ENCODE assay signal across 9 cellular contexts in the genomic region with DNA sequence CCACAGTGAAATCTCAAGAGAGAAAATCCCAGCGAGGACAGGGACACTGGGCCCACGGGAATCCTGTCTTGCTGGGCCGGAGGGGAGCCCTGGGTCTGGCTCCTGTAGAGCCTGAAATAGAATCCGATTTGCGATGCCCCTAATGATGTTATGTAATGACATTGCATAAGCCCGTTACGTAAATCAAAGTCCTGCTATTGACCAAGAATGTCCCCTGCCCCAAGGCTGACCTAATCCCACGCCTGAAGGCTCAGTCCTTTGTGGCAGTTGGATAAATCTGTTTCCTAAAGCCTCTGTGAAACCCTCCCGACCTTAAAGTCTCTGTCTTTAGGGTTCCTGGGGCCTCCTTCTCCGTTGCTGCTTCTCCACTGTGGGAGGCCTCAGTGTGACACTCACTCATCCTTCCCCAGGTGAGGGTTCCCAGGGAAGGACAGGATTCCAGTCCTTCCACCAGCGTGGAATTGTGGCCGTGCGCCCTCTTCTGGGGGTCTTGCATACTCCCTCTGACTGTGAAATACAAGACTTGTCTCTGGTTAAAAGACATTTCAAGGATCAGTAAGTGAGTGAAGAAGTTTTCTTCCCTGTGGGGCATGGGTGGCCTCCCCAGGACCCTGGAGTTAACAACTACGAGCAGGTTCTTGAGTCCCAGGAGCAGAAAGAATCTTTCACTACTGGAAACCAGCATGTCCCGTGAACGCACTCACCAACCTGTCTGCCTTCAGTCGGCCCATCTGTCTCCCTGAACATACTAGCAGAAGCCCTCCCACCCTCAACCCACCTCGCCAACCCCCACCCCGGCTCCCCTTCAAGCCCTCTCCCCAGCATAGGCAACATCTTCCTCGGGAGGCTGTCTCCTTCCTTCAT. TPM values are rescaled to one million over a fixed set of nuclear protein-coding genes. Genes with fewer than 3 reads are reported as not detected.
DNase-seq lines count a peak whose midpoint lies in the region; ATAC-seq, FAIRE-seq and TF ChIP-seq lines count a peak whose summit lies in the region.
"Had no signal": no experiment of that assay in that cellular context is flagged by ENCODE, and none has a peak within 500 bp of the region (broad histone marks: within the 10 kb centered on the region; RNA-seq: fewer than 3 reads in every experiment).

No MANE protein-coding gene starts in this region.

- H4K5ac ChIP-seq in H1 (ENCODE audit: insufficient read length, low read depth, low read length) = no peak overlapping the region

- no peaks in the 10 kb centered on the region for H3K79me2 ChIP-seq in H1 (ENCODE audit: control insufficient read depth in 1 of 2, insufficient read depth in 2 of 2, low read length in 2 of 2)
- no peaks in the 10 kb centered on the region for H3K79me2 ChIP-seq in osteoblast (ENCODE audit: insufficient read depth, low read length)

- no peak overlapping the region for H2BK12ac ChIP-seq in H1 (ENCODE audit: low read depth, low read length)

- no peaks in the 10 kb centered on the region; a peak in 1 of 7 replicates for H3K27me3 ChIP-seq in H1 (replicated peaks in 1 of 4; ENCODE audit: control insufficient read depth in 3 of 4, extremely low read depth in 1 of 4, insufficient read depth in 3 of 4, low read length in 3 of 4)
- H3K27me3 ChIP-seq in osteoblast (ENCODE audit: insufficient read depth, low read length) = no peaks in the 10 kb centered on the region

- H3K27ac ChIP-seq in H1 (ENCODE audit: low read depth, low read length) (no peak overlapping the region), osteoblast (ENCODE audit: low read depth, low read length) (no peak overlapping the region)

- peak; percentile 62 to 73 for TF ChIP-seq RAD21 in H1 (IDR thresholded peaks at IDR 0.05 in 1 of 2, conservative IDR thresholded peaks at IDR 0.05 in 1 of 2; ENCODE audit: low read depth in 2 of 2, low read length in 2 of 2)

- TF ChIP-seq POLR2A in H1 (IDR thresholded peaks at IDR 0.05; ENCODE audit: control extremely low read depth in 1 of 2, low read depth in 2 of 2, low read length in 2 of 2) = no peak

- H3K4ac ChIP-seq in H1 (replicated peaks; ENCODE audit: insufficient read length, low read depth, low read length) = no peak overlapping the region

- H2BK15ac ChIP-seq in H1 (ENCODE audit: low read length) = no peak overlapping the region

- H3K4me1 ChIP-seq in H1 (replicated peaks in 1 of 4; ENCODE audit: control insufficient read depth in 3 of 4, insufficient read depth in 4 of 4, low read length in 3 of 4) (no peaks in the 10 kb centered on the region), osteoblast (ENCODE audit: insufficient read depth, low read length) (no peaks in the 10 kb centered on the region)

- no peaks in the 10 kb centered on the region for H3K9me3 ChIP-seq in H1 (ENCODE audit: insufficient read depth in 2 of 2, low read depth in 1 of 2, low read length in 1 of 2)
- H3K9me3 ChIP-seq in osteoblast (ENCODE audit: low read depth, low read length) = no peaks in the 10 kb centered on the region

- peak; percentile 60 for FAIRE-seq in H1 (lab: Jason Lieb, UNC)

- no peak overlapping the region for H3K9ac ChIP-seq in H1 (replicated peaks in 1 of 4; ENCODE audit: extremely low read depth in 1 of 4, low read depth in 3 of 4, low read length in 3 of 4)

- no peak overlapping the region for H3K27ac Mint-ChIP-seq in activated naive CD4-positive, alpha-beta T cell treated with anti-CD3 and anti-CD28 coated beads, Interleukin-2, amount 10 ng/mL, durations not matched to agents 7 days and 5 days
- H3K27ac Mint-ChIP-seq: activated naive CD8-positive, alpha-beta T cell had no signal

- H3K4me3 ChIP-seq in H1 (ENCODE audit: extremely low read depth in 1 of 4, insufficient read depth in 2 of 4, low read depth in 3 of 4, low read length in 4 of 4) (no peak overlapping the region), osteoblast (ENCODE audit: insufficient read depth, low read length) (no peak overlapping the region)

- no peak for ATAC-seq in GM19463 (IDR thresholded peaks at IDR 0.05; ENCODE audit: unreplicated experiment)

- no peaks in the 10 kb centered on the region for H3K4me1 Mint-ChIP-seq in activated naive CD4-positive, alpha-beta T cell treated with anti-CD3 and anti-CD28 coated beads, Interleukin-2, amount 10 ng/mL, durations not matched to agents 7 days and 5 days

- no peak overlapping the region for H4K8ac ChIP-seq in H1 (ENCODE audit: extremely low read depth, insufficient read depth, low read length)

- H3K36me3 ChIP-seq in H1 (ENCODE audit: control insufficient read depth in 2 of 4, insufficient read depth in 4 of 4, low read length in 3 of 4) = no peaks in the 10 kb centered on the region
- H3K36me3 ChIP-seq in osteoblast (ENCODE audit: insufficient read depth, low read length) = no peaks in the 10 kb centered on the region

- POLR2A ChIA-PET in H1 (lab: Charles Lee; ENCODE audit: partially characterized antibody) = no interaction called here

- no peaks in the 10 kb centered on the region for H3K79me1 ChIP-seq in H1 (ENCODE audit: low read depth, low read length)

- no peaks in the 10 kb centered on the region for H3K23me2 ChIP-seq in H1 (ENCODE audit: low read depth, low read length)

- H3K4me2 ChIP-seq in H1 (ENCODE audit: insufficient read depth in 1 of 2, low read depth in 2 of 2, low read length in 2 of 2) (no peak overlapping the region), osteoblast (ENCODE audit: insufficient read depth, low read length) (no peak overlapping the region)

- 53% methylated on average over 15 of the region's 20 CpGs; no CpG with 5 or more reads in 1 of the 2 experiments for WGBS in H1 (ENCODE audit: extremely low coverage in 1 of 2, insufficient coverage in 1 of 2, insufficient read length in 1 of 2, insufficient replicate concordance in 2 of 2, low coverage in 1 of 2, low lambda C conversion rate in 2 of 2, missing lambda C conversion rate in 1 of 2), 2 experiments

- H2AFZ ChIP-seq in H1 (ENCODE audit: low read length) = no peak overlapping the region
- no peak overlapping the region for H2AFZ ChIP-seq in osteoblast (ENCODE audit: low read length)

- no peaks in the 10 kb centered on the region for H3K36me3 Mint-ChIP-seq in activated naive CD4-positive, alpha-beta T cell treated with anti-CD3 and anti-CD28 coated beads, Interleukin-2, amount 10 ng/mL, durations not matched to agents 7 days and 5 days

- no peak overlapping the region for H2BK5ac ChIP-seq in H1 (ENCODE audit: low read depth, low read length)

- CTCF ChIA-PET in H1 (lab: Charles Lee; ENCODE audit: partially characterized antibody) = interaction anchor here (0.7 to 3.8 kb wide), 13 partner anchors 10 to 127 kb away, joined by 3 to 35 read pairs (median 4); no protein-coding TSS in a partner anchor
- CTCF ChIA-PET in activated naive CD4-positive, alpha-beta T cell treated with anti-CD3 and anti-CD28 coated beads, Interleukin-2, amount 10 ng/mL, durations not matched to agents 7 days and 5 days (lab: Charles Lee) = interaction anchor here (2.0 kb wide), 1 partner anchor 12 kb away, joined by 12 read pairs; no protein-coding TSS in a partner anchor

- H3K14ac ChIP-seq in H1 (ENCODE audit: insufficient read length) = no peak overlapping the region

- no peak overlapping the region for H2BK20ac ChIP-seq in H1 (ENCODE audit: low read length)

- H3K56ac ChIP-seq in H1 (replicated peaks; ENCODE audit: insufficient read length, low read depth, low read length) = no peak overlapping the region

- H4K20me1 ChIP-seq in H1 (replicated peaks in 1 of 2; ENCODE audit: control insufficient read depth in 1 of 2, insufficient read depth in 2 of 2, low read length in 2 of 2) (no peaks in the 10 kb centered on the region), osteoblast (ENCODE audit: insufficient read depth, low read length) (no peaks in the 10 kb centered on the region)

- H4K91ac ChIP-seq in H1 (replicated peaks; ENCODE audit: insufficient read length, low read length) = no peak overlapping the region

- DNase-seq in EH (ENCODE audit: low read depth) (peak; percentile 44), NCI-H1694 (lab: John Stamatoyannopoulos, UW) (peak; percentile 49), H1 (ENCODE audit: low read depth in 1 of 2, low spot score in 2 of 2) (peak in 1 of 2 experiments; percentile 83), osteoblast (ENCODE audit: insufficient read length, low spot score, missing footprints) (peak; percentile 49), NOMO-1 treated with DMSO at 0.1 percent for 48 hours (lab: John Stamatoyannopoulos, UW; ENCODE audit: unreplicated experiment) (no peak)
- DNase-seq in activated naive CD4-positive, alpha-beta T cell treated with anti-CD3 and anti-CD28 coated beads, Interleukin-2, amount 10 ng/mL, durations not matched to agents 7 days and 5 days = no peak
- no peak for DNase-seq in activated CD4-positive, alpha-beta T cell treated with anti-CD3 and anti-CD28 coated beads, Interleukin-2, amount 50 U/mL, for 1 hour

- no peak overlapping the region for H3K23ac ChIP-seq in H1 (ENCODE audit: insufficient read length)

- no peak overlapping the region for H3K4me3 Mint-ChIP-seq in activated naive CD4-positive, alpha-beta T cell treated with anti-CD3 and anti-CD28 coated beads, Interleukin-2, amount 10 ng/mL, durations not matched to agents 7 days and 5 days
- H3K4me3 Mint-ChIP-seq: activated naive CD8-positive, alpha-beta T cell had no signal

- H3K18ac ChIP-seq in H1 (ENCODE audit: extremely low read depth, low read length) = no peak overlapping the region

- no peak overlapping the region; the same call in 1 of the 2 replicates for H2AK5ac ChIP-seq in H1 (ENCODE audit: low read depth, low read length)

- H2BK120ac ChIP-seq in H1 (replicated peaks; ENCODE audit: low read depth, low read length) = no peak overlapping the region

- TF ChIP-seq CTCF in H1 (IDR thresholded peaks at IDR 0.05; ENCODE audit: control extremely low read depth in 1 of 3, insufficient read depth in 1 of 3, low read depth in 1 of 3, low read length in 3 of 3) = peak; percentile 66 to 81 (median 75)
- peak; percentile 65 for TF ChIP-seq CTCF in osteoblast (IDR thresholded peaks at IDR 0.05; ENCODE audit: extremely low read depth, low read depth, low read length)

- peaks cover 2% of the 10 kb centered on the region for H3K9me3 Mint-ChIP-seq in activated naive CD4-positive, alpha-beta T cell treated with anti-CD3 and anti-CD28 coated beads, Interleukin-2, amount 10 ng/mL, durations not matched to agents 7 days and 5 days

- H3K27me3 Mint-ChIP-seq in activated naive CD4-positive, alpha-beta T cell treated with anti-CD3 and anti-CD28 coated beads, Interleukin-2, amount 10 ng/mL, durations not matched to agents 7 days and 5 days = no peaks in the 10 kb centered on the region
- H3K27me3 Mint-ChIP-seq: activated naive CD8-positive, alpha-beta T cell had no signal

- TF ChIP-seq EP300 in H1 (IDR thresholded peaks at IDR 0.05; ENCODE audit: borderline replicate concordance in 1 of 2, low read depth in 2 of 2, low read length in 2 of 2) = no peak

RNA-seq across cellular contexts. Expression of gene ZNF467, which starts 19.8 kb away (rescaled TPM):
- total RNA-seq in H1 (2021; fragmentation: NEBNext Ultra II Directional; extraction: Animal tissue kit (Norgen Biotek cat#: 25700)) = 0.40 and 0.50 TPM in 2 replicates
- polyA plus RNA-seq in H1 (2011; rRNA removed) = 0.51 and 0.89 TPM in 2 replicates
- 0.44 TPM for polyA plus RNA-seq in H1 (2011; cell fraction: cytosol; rRNA removed)
- polyA plus RNA-seq in H1 (2011; cell fraction: nucleus; rRNA removed) = 1.7 TPM
- 0.36 to 0.89 TPM (median 0.75 TPM) in 4 replicates for polyA plus RNA-seq in H1 (2012, experiment 1 of 2)
- polyA plus RNA-seq in H1 (2012, experiment 2 of 2) = 0.35 TPM
- 0.20 TPM for polyA plus RNA-seq in H1 (2013, experiment 1 of 2)
- 0.13 TPM for polyA plus RNA-seq in H1 (2013, experiment 2 of 2)
- polyA minus RNA-seq in H1 (2011; rRNA and poly(A)+ RNA removed) = 0.05 and 0.13 TPM in 2 replicates
- not detected for polyA minus RNA-seq in H1 (2011; cell fraction: cytosol; rRNA and poly(A)+ RNA removed)
- 0.70 TPM for polyA minus RNA-seq in H1 (2011; cell fraction: nucleus; rRNA and poly(A)+ RNA removed)
- total RNA-seq in osteoblast = not detected in 2 replicates

Comparison
In these comparisons a context has a peak if more than half of its experiments do, and no peak if none do; other contexts are left out.
1. DNase-seq: peak in EH (single experiment), NCI-H1694 (single experiment) and osteoblast (single experiment); none in activated naive CD4-positive, alpha-beta T cell treated with anti-CD3 and anti-CD28 coated beads, Interleukin-2, amount 10 ng/mL, durations not matched to agents 7 days and 5 days (single experiment), NOMO-1 treated with DMSO at 0.1 percent for 48 hours (single experiment) and activated CD4-positive, alpha-beta T cell treated with anti-CD3 and anti-CD28 coated beads, Interleukin-2, amount 50 U/mL, for 1 hour (single experiment).